In the genomic region with DNA sequence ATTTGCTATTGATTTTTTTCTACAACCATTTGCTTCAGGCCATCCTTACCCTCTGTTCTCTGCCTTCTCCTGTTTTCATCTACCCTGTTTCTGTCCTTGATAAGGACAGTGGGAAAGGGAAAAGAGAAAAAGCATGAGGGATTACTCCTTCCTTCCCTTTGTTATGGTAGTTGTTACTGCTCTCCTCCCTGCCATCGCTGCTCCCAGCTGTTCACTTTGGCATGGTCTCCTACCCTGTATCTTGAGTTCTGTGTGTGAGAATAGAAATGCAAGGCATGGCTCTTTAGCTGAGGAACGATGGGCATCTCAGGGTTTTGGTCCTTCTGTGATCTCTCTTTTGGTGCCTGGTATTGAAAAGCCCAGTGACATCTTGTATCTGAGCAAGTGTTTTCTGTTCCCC, we compare ENCODE assay signal across 14 cellular contexts. TPM values are rescaled to one million over a fixed set of nuclear protein-coding genes. Genes with fewer than 3 reads are reported as not detected.
DNase-seq lines count a peak whose midpoint lies in the region; ATAC-seq, FAIRE-seq and TF ChIP-seq lines count a peak whose summit lies in the region.
"Had no signal": no experiment of that assay in that cellular context is flagged by ENCODE, and none has a peak within 500 bp of the region (broad histone marks: within the 10 kb centered on the region; RNA-seq: fewer than 3 reads in every experiment).

No MANE protein-coding gene starts in this region.

- H3K9me3 Mint-ChIP-seq in activated T-cell treated with anti-CD3 and anti-CD28 coated beads, Interleukin-2, amount 50 U/mL, for 4 hours, result no peaks in the 10 kb centered on the region
- no peaks in the 10 kb centered on the region for H3K9me3 Mint-ChIP-seq in progenitor cell of endocrine pancreas (ENCODE audit: low read depth)
- H3K9me3 Mint-ChIP-seq: neural crest cell had no signal

- H3K36me3 ChIP-seq in H1 (ENCODE audit: control insufficient read depth in 2 of 4, insufficient read depth in 4 of 4, low read length in 3 of 4), result no peaks in the 10 kb centered on the region

- no peaks in the 10 kb centered on the region for H3K27me3 Mint-ChIP-seq in activated T-cell treated with anti-CD3 and anti-CD28 coated beads, Interleukin-2, amount 50 U/mL, for 4 hours (ENCODE audit: low read depth)
- no peaks in the 10 kb centered on the region for H3K27me3 Mint-ChIP-seq in progenitor cell of endocrine pancreas

- H3K4me3 ChIP-seq in H1 (ENCODE audit: extremely low read depth in 1 of 4, insufficient read depth in 2 of 4, low read depth in 3 of 4, low read length in 4 of 4), result no peak overlapping the region
- H3K4me3 ChIP-seq: coronary artery had no signal

- no peak for TF ChIP-seq POLR2A in H1 (IDR thresholded peaks at IDR 0.05; ENCODE audit: control extremely low read depth in 1 of 2, low read depth in 2 of 2, low read length in 2 of 2)

- H2BK12ac ChIP-seq in H1 (ENCODE audit: low read depth, low read length), result peak overlapping the region; percentile 53; the same call in 1 of the 2 replicates

- peaks cover 4 to 91% of the 10 kb centered on the region in 2 experiments; a peak in 3 of 4 replicates for H3K79me2 ChIP-seq in H1 (ENCODE audit: control insufficient read depth in 1 of 2, insufficient read depth in 2 of 2, low read length in 2 of 2)

- H2BK5ac ChIP-seq in H1 (ENCODE audit: low read depth, low read length), result no peak overlapping the region

- no peak for TF ChIP-seq EP300 in H1 (IDR thresholded peaks at IDR 0.05; ENCODE audit: borderline replicate concordance in 1 of 2, low read depth in 2 of 2, low read length in 2 of 2)

- no peak overlapping the region for H3K4ac ChIP-seq in H1 (replicated peaks; ENCODE audit: insufficient read length, low read depth, low read length)

- H3K18ac ChIP-seq in H1 (ENCODE audit: extremely low read depth, low read length), result no peak overlapping the region

- H2AK5ac ChIP-seq in H1 (ENCODE audit: low read depth, low read length), result 0 out of 2 replicates have a peak overlapping the region, but pooled peaks have one; percentile 1

- ATAC-seq in activated T-cell treated with anti-CD3 and anti-CD28 coated beads, Interleukin-2, amount 50 U/mL, for 4 hours, result no peak
- ATAC-seq in GM21360 (IDR thresholded peaks at IDR 0.05; ENCODE audit: unreplicated experiment) (no peak), GM19395 (IDR thresholded peaks at IDR 0.05; ENCODE audit: unreplicated experiment) (no peak), HG03439 (IDR thresholded peaks at IDR 0.05; ENCODE audit: unreplicated experiment) (no peak)

- TF ChIP-seq RAD21 in H1 (IDR thresholded peaks at IDR 0.05 in 1 of 2, conservative IDR thresholded peaks at IDR 0.05 in 1 of 2; ENCODE audit: low read depth in 2 of 2, low read length in 2 of 2), result no peak

- H3K23ac ChIP-seq in H1 (ENCODE audit: insufficient read length), result no peak overlapping the region

- H3K27me3 ChIP-seq in H1 (replicated peaks in 1 of 4; ENCODE audit: control insufficient read depth in 3 of 4, extremely low read depth in 1 of 4, insufficient read depth in 3 of 4, low read length in 3 of 4), result no peaks in the 10 kb centered on the region

- no peak for DNase-seq in activated T-cell treated with anti-CD3 and anti-CD28 coated beads, Interleukin-2, amount 50 U/mL, for 4 hours
- no peak for DNase-seq in activated T-cell treated with anti-CD3 and anti-CD28 coated beads, Interleukin-2, amount 50 U/mL, for 48 hours
- DNase-seq in NCI-H446 (lab: John Stamatoyannopoulos, UW) (peak; percentile 27 to 36), H1 (ENCODE audit: low read depth in 1 of 2, low spot score in 2 of 2) (no peak), progenitor cell of endocrine pancreas (ENCODE audit: low spot score, unreplicated experiment) (no peak)
- DNase-seq: anterior cingulate cortex, left colon, SHP77 treated with DMSO at 0.1 percent for 48 hours had no signal

- H3K56ac ChIP-seq in H1 (replicated peaks; ENCODE audit: insufficient read length, low read depth, low read length), result no peak overlapping the region

- H3K4me3 Mint-ChIP-seq in activated T-cell treated with anti-CD3 and anti-CD28 coated beads, Interleukin-2, amount 50 U/mL, for 4 hours, result peak overlapping the region; percentile 31
- no peak overlapping the region for H3K4me3 Mint-ChIP-seq in progenitor cell of endocrine pancreas (ENCODE audit: low read depth)
- H3K4me3 Mint-ChIP-seq: neural crest cell had no signal

- H2BK120ac ChIP-seq in H1 (replicated peaks; ENCODE audit: low read depth, low read length), result no peak overlapping the region

- no peak overlapping the region for H2AFZ ChIP-seq in H1 (ENCODE audit: low read length)

- H3K27ac ChIP-seq in H1 (ENCODE audit: low read depth, low read length), result no peak overlapping the region
- H3K27ac ChIP-seq: coronary artery had no signal

- POLR2A ChIA-PET in H1 (lab: Charles Lee; ENCODE audit: partially characterized antibody), result interaction anchor here (1.3 kb wide), 1 partner anchor 9 kb away, joined by 5 read pairs; no protein-coding TSS in a partner anchor

- H2BK20ac ChIP-seq in H1 (ENCODE audit: low read length), result no peak overlapping the region

- peaks cover 0 to 11% (median 8%) of the 10 kb centered on the region in 4 experiments; a peak in 3 of 7 replicates for H3K4me1 ChIP-seq in H1 (replicated peaks in 1 of 4; ENCODE audit: control insufficient read depth in 3 of 4, insufficient read depth in 4 of 4, low read length in 3 of 4)

- H2BK15ac ChIP-seq in H1 (ENCODE audit: low read length), result 0 out of 2 replicates have a peak overlapping the region, but pooled peaks have one; percentile 54

- no peak for TF ChIP-seq CTCF in H1 (IDR thresholded peaks at IDR 0.05; ENCODE audit: control extremely low read depth in 1 of 3, insufficient read depth in 1 of 3, low read depth in 1 of 3, low read length in 3 of 3)
- no peak for TF ChIP-seq CTCF in progenitor cell of endocrine pancreas (IDR thresholded peaks at IDR 0.05; ENCODE audit: unreplicated experiment)

- peaks cover 51% of the 10 kb centered on the region for H3K4me1 Mint-ChIP-seq in activated T-cell treated with anti-CD3 and anti-CD28 coated beads, Interleukin-2, amount 50 U/mL, for 4 hours (ENCODE audit: low read depth)
- peaks cover 27% of the 10 kb centered on the region for H3K4me1 Mint-ChIP-seq in progenitor cell of endocrine pancreas (ENCODE audit: low read depth)

- H3K36me3 Mint-ChIP-seq in activated T-cell treated with anti-CD3 and anti-CD28 coated beads, Interleukin-2, amount 50 U/mL, for 4 hours (ENCODE audit: insufficient read depth), result peaks cover 4% of the 10 kb centered on the region
- H3K36me3 Mint-ChIP-seq in progenitor cell of endocrine pancreas (ENCODE audit: insufficient read depth), result no peaks in the 10 kb centered on the region

- H4K5ac ChIP-seq in H1 (ENCODE audit: insufficient read length, low read depth, low read length), result no peak overlapping the region

- no peak overlapping the region for H4K91ac ChIP-seq in H1 (replicated peaks; ENCODE audit: insufficient read length, low read length)

- H4K20me1 ChIP-seq in H1 (replicated peaks in 1 of 2; ENCODE audit: control insufficient read depth in 1 of 2, insufficient read depth in 2 of 2, low read length in 2 of 2), result peaks cover 0 to 2% of the 10 kb centered on the region in 2 experiments

- H4K8ac ChIP-seq in H1 (ENCODE audit: extremely low read depth, insufficient read depth, low read length), result no peak overlapping the region

- H3K14ac ChIP-seq in H1 (ENCODE audit: insufficient read length), result no peak overlapping the region

- CTCF ChIA-PET in H1 (lab: Charles Lee; ENCODE audit: partially characterized antibody), result interaction anchor here (0.6 to 2.8 kb wide), 13 partner anchors 9 to 1674 kb away, joined by 3 to 21 read pairs (median 5); no protein-coding TSS in a partner anchor

- H3K9me3 ChIP-seq in H1 (ENCODE audit: insufficient read depth in 2 of 2, low read depth in 1 of 2, low read length in 1 of 2), result no peaks in the 10 kb centered on the region

- WGBS in H1 (ENCODE audit: extremely low coverage in 1 of 2, insufficient coverage in 1 of 2, insufficient read length in 1 of 2, insufficient replicate concordance in 2 of 2, low coverage in 1 of 2, low lambda C conversion rate in 2 of 2, missing lambda C conversion rate in 1 of 2), 2 experiments, result 63% methylated on average over 2 of the region's 2 CpGs; no CpG with 5 or more reads in 1 of the 2 experiments

- peaks cover 6% of the 10 kb centered on the region for H3K79me1 ChIP-seq in H1 (ENCODE audit: low read depth, low read length)

- no peak overlapping the region for H3K9ac ChIP-seq in H1 (replicated peaks in 1 of 4; ENCODE audit: extremely low read depth in 1 of 4, low read depth in 3 of 4, low read length in 3 of 4)

- FAIRE-seq in H1 (lab: Jason Lieb, UNC), result peak; percentile 42
- FAIRE-seq: TTC549 had no signal

- H3K23me2 ChIP-seq in H1 (ENCODE audit: low read depth, low read length), result no peaks in the 10 kb centered on the region

- peak overlapping the region in 1 of 2 experiments; percentile 10; a peak in 1 of 4 replicates for H3K4me2 ChIP-seq in H1 (ENCODE audit: insufficient read depth in 1 of 2, low read depth in 2 of 2, low read length in 2 of 2)

- H3K27ac Mint-ChIP-seq in progenitor cell of endocrine pancreas, result peak overlapping the region; percentile 80

TF ChIP-seq in H1, 55 proteins besides CTCF, POLR2A, EP300 and RAD21 (continues in another document):
- TF ChIP-seq KDM5A (IDR thresholded peaks at IDR 0.05; ENCODE audit: low read length), result no peak
- no peak for TF ChIP-seq PHF8 (conservative IDR thresholded peaks at IDR 0.05; ENCODE audit: low read depth, low read length)
- no peak for TF ChIP-seq BRCA1 (IDR thresholded peaks at IDR 0.05; ENCODE audit: low read depth, low read length)
- TF ChIP-seq CHD2 (IDR thresholded peaks at IDR 0.05; ENCODE audit: low read length), result no peak
- TF ChIP-seq CHD1 (IDR thresholded peaks at IDR 0.05; ENCODE audit: low read depth, low read length), result no peak
- no peak for TF ChIP-seq SRF (IDR thresholded peaks at IDR 0.05; ENCODE audit: low read depth, low read length)
- TF ChIP-seq EGR1 (IDR thresholded peaks at IDR 0.05; ENCODE audit: borderline replicate concordance, low read depth, low read length), result no peak
- TF ChIP-seq TCF12 (IDR thresholded peaks at IDR 0.05; ENCODE audit: low read depth, low read length), result no peak
- no peak for TF ChIP-seq ASH2L (IDR thresholded peaks at IDR 0.05; ENCODE audit: low read length)
- no peak for TF ChIP-seq CBX5 (IDR thresholded peaks at IDR 0.05; ENCODE audit: low read depth, low read length)

RNA-seq across cellular contexts. Expression of gene CCSER2, which starts 6.4 kb away (rescaled TPM):
- 10 to 100 TPM; 37.1 to 42.0 (median 40.9) TPM for total RNA-seq in activated T-cell treated with anti-CD3 and anti-CD28 coated beads, Interleukin-2, amount 50 U/mL, for 4 hours
- 30.5 and 32.4 TPM in 2 replicates for total RNA-seq in H1 (2021; fragmentation: NEBNext Ultra II Directional; extraction: Animal tissue kit (Norgen Biotek cat#: 25700))
- polyA plus RNA-seq in H1 (2011; rRNA removed), result 2.7 and 6.9 TPM in 2 replicates
- polyA plus RNA-seq in H1 (2011; cell fraction: cytosol; rRNA removed), result 7.2 TPM
- polyA plus RNA-seq in H1 (2011; cell fraction: nucleus; rRNA removed), result 6.1 TPM
- 6.2 to 13.8 TPM (median 10.9 TPM) in 4 replicates for polyA plus RNA-seq in H1 (2012, experiment 1 of 2)
- polyA plus RNA-seq in H1 (2012, experiment 2 of 2), result 0.52 TPM
- 23.2 TPM for polyA plus RNA-seq in H1 (2013, experiment 1 of 2)
- polyA plus RNA-seq in H1 (2013, experiment 2 of 2), result 24.2 TPM
- polyA minus RNA-seq in H1 (2011; rRNA and poly(A)+ RNA removed), result 20.5 and 20.9 TPM in 2 replicates
- 16.2 TPM for polyA minus RNA-seq in H1 (2011; cell fraction: cytosol; rRNA and poly(A)+ RNA removed)
- 46.3 TPM for polyA minus RNA-seq in H1 (2011; cell fraction: nucleus; rRNA and poly(A)+ RNA removed)
- 44.9 and 49.6 TPM in 2 replicates for total RNA-seq in progenitor cell of endocrine pancreas

Comparison
In these comparisons a context has a peak if more than half of its experiments do, and no peak if none do; other contexts are left out.
1. DNase-seq: peak in NCI-H446 (2 of 2); none in activated T-cell treated with anti-CD3 and anti-CD28 coated beads, Interleukin-2, amount 50 U/mL, for 4 hours (single experiment), activated T-cell treated with anti-CD3 and anti-CD28 coated beads, Interleukin-2, amount 50 U/mL, for 48 hours (0 of 2), H1 (0 of 2) and progenitor cell of endocrine pancreas (single experiment).